ENCODE assay signal across 8 cellular contexts in the genomic region with DNA sequence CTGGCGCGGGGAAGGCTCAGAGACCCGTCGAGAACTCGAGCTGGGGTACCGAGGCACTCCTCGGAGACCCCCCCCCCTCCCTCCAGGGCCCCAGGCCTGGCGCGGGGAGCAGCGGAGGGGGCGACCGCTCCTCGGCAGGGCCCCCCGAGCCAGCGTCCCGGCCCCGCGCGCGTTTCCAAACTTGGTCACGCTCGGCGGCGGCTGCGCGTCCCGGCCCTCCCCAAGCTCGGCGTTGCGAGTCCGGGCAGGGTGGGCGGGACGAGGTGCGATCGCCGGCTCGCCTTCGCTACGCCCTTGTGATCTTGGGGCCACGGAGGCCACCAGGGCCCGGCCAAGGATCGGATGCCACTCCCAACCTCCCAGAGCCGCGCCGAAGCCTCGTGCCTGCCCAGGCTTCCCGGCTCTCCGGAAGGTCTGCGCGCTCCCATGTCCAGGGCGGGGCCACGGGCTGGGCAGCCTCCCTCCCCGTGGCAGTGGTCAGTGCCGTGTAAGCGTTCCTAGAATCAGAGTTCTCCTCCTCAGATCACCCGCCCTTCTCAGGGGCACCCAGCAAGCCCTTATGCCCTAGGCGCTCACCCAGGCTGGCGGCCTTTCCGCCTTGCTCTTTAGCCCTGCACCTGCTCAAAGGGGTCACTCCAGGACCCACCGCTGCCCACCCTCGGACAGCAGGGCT. TPM values are rescaled to one million over a fixed set of nuclear protein-coding genes. Genes with fewer than 3 reads are reported as not detected.
A peak's percentile ranks its signal among the peaks of the same experiment; 100 is the strongest.
DNase-seq lines count a peak whose midpoint lies in the region; ATAC-seq and TF ChIP-seq lines count a peak whose summit lies in the region.

No MANE protein-coding gene starts in this region.

- no peaks in the 10 kb centered on the region for H4K20me1 ChIP-seq in HCT116 (ENCODE audit: insufficient read depth)

- peak overlapping the region; percentile 59 for H3K9ac ChIP-seq in HCT116 (ENCODE audit: low read length)

- H3K9me2 ChIP-seq in HCT116 (ENCODE audit: insufficient read depth) = no peaks in the 10 kb centered on the region

- no peak for DNase-seq in A673 (ENCODE audit: low spot score)
- DNase-seq in HCT116 (ENCODE audit: low read depth, low spot score) = no peak
- peak; percentile 59 for DNase-seq in dermis blood vessel endothelial cell
- peak in 1 of 2 donors; percentile 94 for DNase-seq in lower leg skin (ENCODE audit: low spot score in 2 of 2)
- peak; percentile 79 to 89 for DNase-seq in tibial artery

- no peak for TF ChIP-seq CTCF in A673 (conservative IDR thresholded peaks at IDR 0.05; ENCODE audit: low read depth, low read length)
- TF ChIP-seq CTCF in HCT116 (IDR thresholded peaks at IDR 0.05 in 2 of 3, conservative IDR thresholded peaks at IDR 0.05 in 1 of 3; ENCODE audit: borderline replicate concordance in 1 of 3, insufficient read depth in 1 of 3, low read depth in 2 of 3, low read length in 2 of 3) = no peak
- no peak for TF ChIP-seq CTCF in lower leg skin (IDR thresholded peaks at IDR 0.05)
- TF ChIP-seq CTCF in tibial artery (IDR thresholded peaks at IDR 0.05) = no peak

- no peak overlapping the region for H2AFZ ChIP-seq in HCT116 (ENCODE audit: low read depth, low read length, poor library complexity, severe bottlenecking)

- H3K4me1 ChIP-seq in A673 (ENCODE audit: insufficient read depth, low read length, poor library complexity, severe bottlenecking) = peaks cover 20% of the 10 kb centered on the region
- H3K4me1 ChIP-seq in HCT116 (ENCODE audit: control insufficient read depth in 1 of 2, insufficient read depth in 2 of 2, low read length in 2 of 2) = peaks cover 56 to 86% of the 10 kb centered on the region in 2 experiments
- H3K4me1 ChIP-seq in tibial artery = peaks cover 6 to 50% (median 33%) of the 10 kb centered on the region in 4 donors

- intact Hi-C loops in A673 (cut with micrococcal nuclease; ENCODE audit: unreplicated experiment) = no loop called here
- intact Hi-C loops in HCT116 (cut with micrococcal nuclease) = no loop called here
- intact Hi-C loops in lower leg skin (cut with DNase I; ENCODE audit: low total_unique reads) = loop anchor here (5.0 kb wide), 1 partner anchor 135 kb away; no protein-coding TSS in a partner anchor
- intact Hi-C loops in tibial artery (cut with DNase I; ENCODE audit: low total_unique reads) = no loop called here

- no peaks in the 10 kb centered on the region for H3K27me3 ChIP-seq in A673 (replicated peaks; ENCODE audit: insufficient read depth, low read depth, low read length, poor library complexity)
- H3K27me3 ChIP-seq in HCT116 (ENCODE audit: insufficient read depth, low read length) = no peaks in the 10 kb centered on the region
- no peaks in the 10 kb centered on the region for H3K27me3 ChIP-seq in tibial artery

- WGBS in lower leg skin, 2 donors = 9 to 26% methylated on average over 9 to 11 of the region's 61 CpGs

- H3K4me3 ChIP-seq in A673 (ENCODE audit: low read depth, low read length, poor library complexity, severe bottlenecking) (peak overlapping the region; percentile 31), HCT116 (replicated peaks in 1 of 2; ENCODE audit: low read depth in 1 of 2, low read length in 2 of 2) (peak overlapping the region; percentile 38 to 51), lower leg skin (ENCODE audit: low read depth, poor library complexity, severe bottlenecking) (peak overlapping the region; percentile 24), tibial artery (peak overlapping the region; percentile 54 to 74)

- no peaks in the 10 kb centered on the region for H3K36me3 ChIP-seq in A673 (ENCODE audit: insufficient read depth, low read length, poor library complexity, severe bottlenecking)
- H3K36me3 ChIP-seq in HCT116 (ENCODE audit: control insufficient read depth in 1 of 2, insufficient read depth in 2 of 2, low read length in 2 of 2) = peaks cover 0 to 8% of the 10 kb centered on the region in 2 experiments; a peak in 1 of 4 replicates
- peaks cover 0 to 8% (median 5%) of the 10 kb centered on the region in 3 donors for H3K36me3 ChIP-seq in tibial artery

- RAD21 ChIA-PET in HCT116 (lab: Charles Lee; ENCODE audit: low non-redundant PET in 1 of 2, low total read pairs in 2 of 2, uncharacterized antibody in 2 of 2, unreplicated experiment in 2 of 2) = interaction anchor here (0.6 to 2.3 kb wide), 15 partner anchors 8 to 137 kb away, joined by 3 to 18 read pairs (median 4); partner anchors contain the start of genes CUEDC1 (in 1 of the 2) and VEZF1 (in 1 of the 2)

- CTCF ChIA-PET in A673 (lab: Charles Lee) (interaction anchor here (0.9 kb wide), 1 partner anchor 138 kb away, joined by 4 read pairs; no protein-coding TSS in a partner anchor), HCT116 (lab: Charles Lee) (interaction anchor here (1.0 to 12.4 kb wide), 5 partner anchors 7 to 133 kb away, joined by 4 to 288 read pairs (median 5); partner anchors contain the start of genes CUEDC1 and VEZF1)

- no peaks in the 10 kb centered on the region for H3K9me3 ChIP-seq in A673 (ENCODE audit: low read depth, low read length, poor library complexity, severe bottlenecking)
- H3K9me3 ChIP-seq in HCT116 (ENCODE audit: control insufficient read depth in 1 of 2, insufficient read depth in 1 of 2, low read depth in 1 of 2, low read length in 2 of 2) = no peaks in the 10 kb centered on the region
- H3K9me3 ChIP-seq in tibial artery = no peaks in the 10 kb centered on the region

- no TSS peak for BruUV-seq in A673 (replicated peaks; lab: Mats Ljungman, UMichigan)
- no TSS peak for BruUV-seq in HCT116 (replicated peaks; lab: Mats Ljungman, UMichigan)

- no peak for TF ChIP-seq RAD21 in HCT116 (IDR thresholded peaks at IDR 0.05; ENCODE audit: low read depth)

- TF ChIP-seq POLR2A in HCT116 (IDR thresholded peaks at IDR 0.05; ENCODE audit: borderline replicate concordance, extremely low read depth, insufficient read depth, insufficient read length) (peak; percentile 12), lower leg skin (IDR thresholded peaks at IDR 0.05) (no peak)

- POLR2A ChIA-PET in A673 (lab: Charles Lee; ENCODE audit: low non-redundant PET) = interaction anchor here (0.5 to 0.6 kb wide), 3 partner anchors 12 to 388 kb away, joined by 3 to 4 read pairs (median 4); no protein-coding TSS in a partner anchor
- POLR2A ChIA-PET in HCT116 (lab: Charles Lee) = interaction anchor here (0.6 to 4.2 kb wide), 11 partner anchors 8 to 573 kb away, joined by 3 to 53 read pairs (median 6); partner anchors contain the start of genes MRPS23, SRSF1 and VEZF1

- H3K4me2 ChIP-seq in HCT116 (ENCODE audit: low read length) = peak overlapping the region; percentile 86

- no peak overlapping the region for H3K27ac ChIP-seq in A673 (ENCODE audit: low read depth, low read length, poor library complexity, severe bottlenecking)
- peak overlapping the region; percentile 79 for H3K27ac ChIP-seq in HCT116 (ENCODE audit: low read depth, low read length)
- H3K27ac ChIP-seq in tibial artery = peak overlapping the region; percentile 88 to 95

- no peaks in the 10 kb centered on the region for H3K79me2 ChIP-seq in HCT116 (ENCODE audit: insufficient read depth, low read length)

- ATAC-seq in HCT116 (peak; percentile 40), HG02884 (IDR thresholded peaks at IDR 0.05; ENCODE audit: unreplicated experiment) (no peak), HG03039 (IDR thresholded peaks at IDR 0.05; ENCODE audit: unreplicated experiment) (no peak), GM18873 (IDR thresholded peaks at IDR 0.05; ENCODE audit: low FRiP score, unreplicated experiment) (no peak)

TF ChIP-seq in HCT116, 20 proteins besides CTCF, POLR2A, EP300 and RAD21 (continues in another document):
- TF ChIP-seq CEBPB (IDR thresholded peaks at IDR 0.05; ENCODE audit: low read depth) (no peak), EZH2phosphoT487 (IDR thresholded peaks at IDR 0.05; ENCODE audit: borderline replicate concordance) (no peak), REST (IDR thresholded peaks at IDR 0.05; ENCODE audit: low read depth) (no peak), JUND (IDR thresholded peaks at IDR 0.05) (no peak), SIN3A (IDR thresholded peaks at IDR 0.05; ENCODE audit: low read depth) (no peak), ATF3 (IDR thresholded peaks at IDR 0.05) (no peak), FOSL1 (IDR thresholded peaks at IDR 0.05; ENCODE audit: low read depth) (no peak), ZNF274 (IDR thresholded peaks at IDR 0.05; ENCODE audit: low read depth, low read length) (no peak), ZFX (IDR thresholded peaks at IDR 0.05) (peak; percentile 45; the same call in 1 of the 2 replicates), YY1 (IDR thresholded peaks at IDR 0.05; ENCODE audit: extremely low read depth, insufficient replicate concordance, low read depth, low read length) (no peak), EGR1 (IDR thresholded peaks at IDR 0.05; ENCODE audit: low read depth) (no peak)

RNA-seq across cellular contexts. Expression of gene MRPS23, which starts 12.0 kb away (rescaled TPM):
- total RNA-seq in A673 (2021) (94.2 and 100 TPM in 2 replicates), HCT116 (2021; ENCODE audit: unreplicated experiment) (109 TPM), dermis blood vessel endothelial cell (25.4 and 25.9 TPM in 2 replicates), lower leg skin (10 to 100 TPM; 12.2 to 17.8 (median 15.0) TPM)
- polyA plus RNA-seq in HCT116 (2012) = 69.5 and 101 TPM in 2 replicates

Comparison
In these comparisons a context has a peak if more than half of its experiments do, and no peak if none do; other contexts are left out.
1. DNase-seq: peak in dermis blood vessel endothelial cell (single experiment) and tibial artery (2 of 2); none in A673 (single experiment) and HCT116 (single experiment).
2. Peak in every context shown above with its lines, with median percentiles within 50 percentile points of each other: H3K4me3 ChIP-seq.